Comparison of ENCODE assay signal across 7 cellular contexts in genomic region chr17:74430706-74431567, GRCh38. TPM values are rescaled to one million over a fixed set of nuclear protein-coding genes. Genes with fewer than 3 reads are reported as not detected.
A peak's percentile ranks its signal among the peaks of the same experiment; 100 is the strongest.
DNase-seq lines count a peak whose midpoint lies in the region; ATAC-seq and TF ChIP-seq lines count a peak whose summit lies in the region.

No MANE protein-coding gene starts in this region.

- ATAC-seq in body of pancreas (peak; percentile 70), HG02840 (IDR thresholded peaks at IDR 0.05; ENCODE audit: low FRiP score, unreplicated experiment) (no peak)

- TF ChIP-seq CTCF in body of pancreas (IDR thresholded peaks at IDR 0.05) (peak in 1 of 7 experiments; percentile 10), sigmoid colon (IDR thresholded peaks at IDR 0.05) (no peak)

- CTCF ChIA-PET in HEK293T (lab: Yijun Ruan, JAX): interaction anchor here (1.1 kb wide), 2 partner anchors 52 to 63 kb away, joined by 3 to 4 read pairs; no protein-coding TSS in a partner anchor

- peak; percentile 63 for DNase-seq in HEK293T (ENCODE audit: extremely low spot score)
- peak; percentile 79 for DNase-seq in NCI-H2171 (lab: John Stamatoyannopoulos, UW)
- DNase-seq in body of pancreas: peak; percentile 93 to 96 (median 96)
- DNase-seq in sigmoid colon: peak; percentile 94

- H3K4me3 ChIP-seq in GM08714 (ENCODE audit: low read length) (peak overlapping the region; percentile 47; the same call in 1 of the 2 replicates), body of pancreas (peak overlapping the region; percentile 21 to 32), iPS-18c (ENCODE audit: insufficient read depth, low read depth, low read length) (peak overlapping the region; percentile 65), sigmoid colon (peak overlapping the region; percentile 46 to 74 (median 58))

- H3K27ac ChIP-seq in body of pancreas: peak overlapping the region; percentile 96 to 100 (median 99)
- peak overlapping the region; percentile 79 to 87 (median 82) for H3K27ac ChIP-seq in sigmoid colon

- 0% methylated on average over 24 to 64 of the region's 67 CpGs for WGBS in body of pancreas, 2 donors
- WGBS in sigmoid colon, 2 donors: 1% methylated on average over 67 of the region's 67 CpGs

- no peaks in the 10 kb centered on the region for H3K36me3 ChIP-seq in body of pancreas (replicated peaks in 1 of 2; ENCODE audit: insufficient read depth in 1 of 2, low read depth in 2 of 2)
- no peaks in the 10 kb centered on the region for H3K36me3 ChIP-seq in sigmoid colon

- intact Hi-C loops in body of pancreas (cut with DNase I) (no loop called here), sigmoid colon (cut with DNase I) (loop anchor here (1.0 to 2.0 kb wide), 2 partner anchors 23 to 50 kb away; no protein-coding TSS in a partner anchor)

- TF ChIP-seq POLR2A in body of pancreas (IDR thresholded peaks at IDR 0.05): peak; percentile 71 to 91 (median 90)
- TF ChIP-seq POLR2A in sigmoid colon (IDR thresholded peaks at IDR 0.05): peak; percentile 14 to 19

- TF ChIP-seq EP300 in sigmoid colon (IDR thresholded peaks at IDR 0.05): peak in 3 of 4 donors; percentile 42 to 74 (median 51)

- H3K4me1 ChIP-seq in body of pancreas (peaks cover 77% of the 10 kb centered on the region), sigmoid colon (peaks cover 0 to 34% (median 23%) of the 10 kb centered on the region in 4 donors)

- POLR2A ChIA-PET in HEK293T (lab: Yijun Ruan, JAX): interaction anchor here (1.0 to 2.9 kb wide), 9 partner anchors 10 to 205 kb away, joined by 3 to 20 read pairs (median 4); no protein-coding TSS in a partner anchor

- H3K9me3 ChIP-seq in body of pancreas (no peaks in the 10 kb centered on the region), iPS-18c (ENCODE audit: control insufficient read depth, insufficient read depth, low read length) (no peaks in the 10 kb centered on the region), sigmoid colon (no peaks in the 10 kb centered on the region)

- H3K27me3 ChIP-seq in body of pancreas (no peaks in the 10 kb centered on the region), sigmoid colon (peaks cover 0 to 11% (median 0%) of the 10 kb centered on the region in 3 donors)

TF ChIP-seq in HEK293T, 16 proteins besides CTCF, POLR2A, EP300 and RAD21:
- no peak for TF ChIP-seq NFRKB (IDR thresholded peaks at IDR 0.05)
- TF ChIP-seq ARNT (IDR thresholded peaks at IDR 0.05): no peak
- no peak for TF ChIP-seq FOXM1 (IDR thresholded peaks at IDR 0.05; ENCODE audit: borderline replicate concordance)
- TF ChIP-seq BHLHE40 (IDR thresholded peaks at IDR 0.05; ENCODE audit: borderline replicate concordance): no peak
- no peak for TF ChIP-seq ZNF384 (IDR thresholded peaks at IDR 0.05)
- no peak for TF ChIP-seq L3MBTL2 (conservative IDR thresholded peaks at IDR 0.05)
- no peak for TF ChIP-seq SUZ12 (IDR thresholded peaks at IDR 0.05)
- no peak for TF ChIP-seq SP1 (IDR thresholded peaks at IDR 0.05)
- TF ChIP-seq PKNOX1 (IDR thresholded peaks at IDR 0.05): no peak
- no peak for TF ChIP-seq HDGF (IDR thresholded peaks at IDR 0.05; ENCODE audit: borderline replicate concordance)
- no peak for TF ChIP-seq FOXA1 (IDR thresholded peaks at IDR 0.05)
- no peak for TF ChIP-seq FOXK2 (IDR thresholded peaks at IDR 0.05)
- no peak for TF ChIP-seq CTBP1 (IDR thresholded peaks at IDR 0.05; ENCODE audit: borderline replicate concordance)
- TF ChIP-seq ELF4 (IDR thresholded peaks at IDR 0.05): no peak
- TF ChIP-seq TARDBP (IDR thresholded peaks at IDR 0.05): no peak
- no peak for TF ChIP-seq LEF1 (IDR thresholded peaks at IDR 0.05; ENCODE audit: borderline replicate concordance)

RNA-seq across cellular contexts. Expression of gene GPRC5C, which starts 1.0 kb away (rescaled TPM):
- total RNA-seq in body of pancreas: 10 to 100 TPM; 68.0 to 71.2 TPM
- 10 to 100 TPM in 3 of 4 donors, 1 to 10 TPM in 1; 6.1 to 16.9 (median 12.7) TPM for total RNA-seq in sigmoid colon
- 10 to 100 TPM; 27.3 to 78.1 (median 40.8) TPM for polyA plus RNA-seq in sigmoid colon

RNA-seq across cellular contexts. Expression of gene CD300A, which starts 35.5 kb away (rescaled TPM):
- 1 to 10 TPM; 2.0 to 3.1 TPM for total RNA-seq in body of pancreas
- total RNA-seq in sigmoid colon: 1 to 10 TPM; 2.9 to 6.9 (median 3.3) TPM
- polyA plus RNA-seq in sigmoid colon: 10 to 100 TPM in 2 of 3 donors, 1 to 10 TPM in 1; 4.8 to 33.5 (median 10.9) TPM
